9 cellular contexts compared by ENCODE assay signal in the genomic region with DNA sequence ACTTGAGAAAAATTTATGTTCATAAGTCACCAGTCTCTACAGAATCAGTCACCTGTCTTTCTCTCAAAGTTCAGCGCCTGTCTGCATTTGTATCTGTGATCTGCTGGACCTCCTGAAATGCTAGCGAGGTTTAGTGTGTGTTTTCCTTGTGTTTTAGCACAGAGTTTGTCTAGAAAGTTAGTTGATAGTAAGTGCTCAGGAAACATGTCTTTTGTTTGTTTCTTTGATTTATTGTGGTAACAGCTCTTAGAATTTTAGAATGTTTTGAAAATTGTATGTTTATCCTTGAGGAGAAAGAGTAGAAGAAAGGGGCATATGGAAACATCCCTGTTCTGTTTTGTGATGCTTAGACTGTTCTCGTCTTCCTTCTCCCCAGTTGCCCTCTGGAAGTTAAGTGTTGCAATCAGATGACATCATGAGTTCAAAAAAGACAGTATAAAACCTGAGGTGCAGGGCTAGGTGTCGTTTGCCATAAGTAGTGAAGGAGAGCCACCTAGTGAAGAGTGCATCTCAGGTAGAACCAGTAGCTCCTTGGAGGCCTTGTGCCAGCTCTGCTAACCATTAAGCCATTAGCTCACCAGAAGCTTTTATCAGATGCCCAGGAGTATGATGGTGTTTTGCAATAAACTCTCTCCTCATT. TPM values are rescaled to one million over a fixed set of nuclear protein-coding genes. Genes with fewer than 3 reads are reported as not detected.
DNase-seq lines count a peak whose midpoint lies in the region; ATAC-seq and TF ChIP-seq lines count a peak whose summit lies in the region.
"Had no signal": no experiment of that assay in that cellular context is flagged by ENCODE, and none has a peak within 500 bp of the region (broad histone marks: within the 10 kb centered on the region; RNA-seq: fewer than 3 reads in every experiment).

No MANE protein-coding gene starts in this region.

- H3K27me3 Mint-ChIP-seq in stimulated activated naive CD8-positive, alpha-beta T cell treated with anti-CD3 and anti-CD28 coated beads, Interleukin-15, amount 100 ng/mL, for 72 hours, result no peaks in the 10 kb centered on the region
- no peaks in the 10 kb centered on the region for H3K27me3 Mint-ChIP-seq in natural killer cell (ENCODE audit: low read depth in 2 of 2)

- H3K9me3 ChIP-seq in aorta (ENCODE audit: control insufficient read depth, low read length), result no peaks in the 10 kb centered on the region

- intact Hi-C loops in aorta (cut with DNase I) (no loop called here), natural killer cell (cut with micrococcal nuclease) (no loop called here)

- H3K4me1 ChIP-seq in foreskin keratinocyte (no peaks in the 10 kb centered on the region), aorta (ENCODE audit: control insufficient read depth in 1 of 2, insufficient read depth in 2 of 2, low read length in 2 of 2) (peaks cover 0 to 4% of the 10 kb centered on the region in 2 donors)

- no peaks in the 10 kb centered on the region for H3K36me3 ChIP-seq in aorta (ENCODE audit: control insufficient read depth in 1 of 2, insufficient read depth in 2 of 2, low read length in 1 of 2)

- H3K4me1 Mint-ChIP-seq in stimulated activated naive CD8-positive, alpha-beta T cell treated with anti-CD3 and anti-CD28 coated beads, Interleukin-15, amount 100 ng/mL, for 72 hours, result peaks cover 25% of the 10 kb centered on the region
- H3K4me1 Mint-ChIP-seq in natural killer cell, result peaks cover 9 to 18% of the 10 kb centered on the region in 2 donors

- H3K36me3 Mint-ChIP-seq in natural killer cell, result no peaks in the 10 kb centered on the region

- no peaks in the 10 kb centered on the region for H3K27me3 ChIP-seq in foreskin keratinocyte
- H3K27me3 ChIP-seq in aorta (ENCODE audit: control insufficient read depth in 1 of 2, insufficient read depth in 2 of 2, low read length in 1 of 2), result no peaks in the 10 kb centered on the region

- H3K27ac ChIP-seq in foreskin keratinocyte (no peak overlapping the region), aorta (ENCODE audit: low read depth in 1 of 2, low read length in 2 of 2) (no peak overlapping the region)
- H3K27ac ChIP-seq: skin epidermis had no signal

- H3K4me3 ChIP-seq in aorta (ENCODE audit: low read length in 2 of 2), result no peak overlapping the region
- H3K4me3 ChIP-seq: skin epidermis had no signal

- 86% methylated on average over 4 of the region's 4 CpGs for whole genome bisulfite sequencing in aorta, 2 donors

- H3K27ac Mint-ChIP-seq in stimulated activated naive CD8-positive, alpha-beta T cell treated with anti-CD3 and anti-CD28 coated beads, Interleukin-15, amount 100 ng/mL, for 72 hours, result peak overlapping the region in 1 of 2 donors; percentile 66
- H3K27ac Mint-ChIP-seq in natural killer cell, result no peak overlapping the region

- DNase-seq in stimulated activated naive CD8-positive, alpha-beta T cell treated with anti-CD3 and anti-CD28 coated beads, Interleukin-15, amount 100 ng/mL, for 72 hours, result no peak
- no peak for DNase-seq in stimulated activated naive CD8-positive, alpha-beta T cell treated with anti-CD3 and anti-CD28 coated beads, Interleukin-15, Interleukin-2, amounts not matched to agents 100 U/mL and 50 U/mL, for 24 hours
- DNase-seq in OCI-M1 (lab: John Stamatoyannopoulos, UW) (peak; percentile 53), foreskin keratinocyte (peak; percentile 54 to 76), aorta (no peak), natural killer cell (no peak), UCSD-AML1 (lab: John Stamatoyannopoulos, UW; ENCODE audit: unreplicated experiment) (no peak)

- peak; percentile 46 for ATAC-seq in stimulated activated naive CD8-positive, alpha-beta T cell treated with anti-CD3 and anti-CD28 coated beads, Interleukin-15, amount 100 ng/mL, for 72 hours
- no peak for ATAC-seq in stimulated activated naive CD8-positive, alpha-beta T cell treated with anti-CD3 and anti-CD28 coated beads, Interleukin-15, Interleukin-2, amounts not matched to agents 100 U/mL and 50 U/mL, for 24 hours
- ATAC-seq in foreskin keratinocyte (peak; percentile 84), aorta (ENCODE audit: low FRiP score) (peak; percentile 67), HG03565 (IDR thresholded peaks at IDR 0.05; ENCODE audit: unreplicated experiment) (no peak), natural killer cell (no peak)

- no peaks in the 10 kb centered on the region for H3K9me3 Mint-ChIP-seq in stimulated activated naive CD8-positive, alpha-beta T cell treated with anti-CD3 and anti-CD28 coated beads, Interleukin-15, amount 100 ng/mL, for 72 hours
- no peaks in the 10 kb centered on the region for H3K9me3 Mint-ChIP-seq in natural killer cell

- TF ChIP-seq CTCF in foreskin keratinocyte (conservative IDR thresholded peaks at IDR 0.05), result peak; percentile 69
- no peak for TF ChIP-seq CTCF in natural killer cell (IDR thresholded peaks at IDR 0.05)

- H3K4me3 Mint-ChIP-seq in stimulated activated naive CD8-positive, alpha-beta T cell treated with anti-CD3 and anti-CD28 coated beads, Interleukin-15, amount 100 ng/mL, for 72 hours, result no peak overlapping the region
- H3K4me3 Mint-ChIP-seq in natural killer cell, result no peak overlapping the region

RNA-seq across cellular contexts. Expression of a gene that starts 44.8 kb away (rescaled TPM):
- 6.6 and 8.5 TPM in 2 replicates for total RNA-seq in foreskin keratinocyte
- polyA plus RNA-seq in foreskin keratinocyte, result 2.7 and 4.2 TPM in 2 replicates
- 10 to 100 TPM; 13.9 to 18.7 TPM for total RNA-seq in aorta
- polyA plus RNA-seq in aorta, result 1 to 10 TPM; 2.3 to 3.2 TPM
- total RNA-seq in natural killer cell, result 10 to 100 TPM; 11.5 to 16.0 (median 13.5) TPM

Comparison
In these comparisons a context has a peak if more than half of its experiments do, and no peak if none do; other contexts are left out.
1. ATAC-seq: peak in stimulated activated naive CD8-positive, alpha-beta T cell treated with anti-CD3 and anti-CD28 coated beads, Interleukin-15, amount 100 ng/mL, for 72 hours (single experiment), foreskin keratinocyte (single experiment) and aorta (single experiment); none in stimulated activated naive CD8-positive, alpha-beta T cell treated with anti-CD3 and anti-CD28 coated beads, Interleukin-15, Interleukin-2, amounts not matched to agents 100 U/mL and 50 U/mL, for 24 hours (single experiment), HG03565 (single experiment) and natural killer cell (0 of 3).
2. DNase-seq: peak in OCI-M1 (single experiment) and foreskin keratinocyte (2 of 2); none in stimulated activated naive CD8-positive, alpha-beta T cell treated with anti-CD3 and anti-CD28 coated beads, Interleukin-15, amount 100 ng/mL, for 72 hours (0 of 2), stimulated activated naive CD8-positive, alpha-beta T cell treated with anti-CD3 and anti-CD28 coated beads, Interleukin-15, Interleukin-2, amounts not matched to agents 100 U/mL and 50 U/mL, for 24 hours (single experiment), aorta (0 of 2), natural killer cell (single experiment) and UCSD-AML1 (single experiment).